Comparison of ENCODE assay signal across 8 cellular contexts in the genomic region with DNA sequence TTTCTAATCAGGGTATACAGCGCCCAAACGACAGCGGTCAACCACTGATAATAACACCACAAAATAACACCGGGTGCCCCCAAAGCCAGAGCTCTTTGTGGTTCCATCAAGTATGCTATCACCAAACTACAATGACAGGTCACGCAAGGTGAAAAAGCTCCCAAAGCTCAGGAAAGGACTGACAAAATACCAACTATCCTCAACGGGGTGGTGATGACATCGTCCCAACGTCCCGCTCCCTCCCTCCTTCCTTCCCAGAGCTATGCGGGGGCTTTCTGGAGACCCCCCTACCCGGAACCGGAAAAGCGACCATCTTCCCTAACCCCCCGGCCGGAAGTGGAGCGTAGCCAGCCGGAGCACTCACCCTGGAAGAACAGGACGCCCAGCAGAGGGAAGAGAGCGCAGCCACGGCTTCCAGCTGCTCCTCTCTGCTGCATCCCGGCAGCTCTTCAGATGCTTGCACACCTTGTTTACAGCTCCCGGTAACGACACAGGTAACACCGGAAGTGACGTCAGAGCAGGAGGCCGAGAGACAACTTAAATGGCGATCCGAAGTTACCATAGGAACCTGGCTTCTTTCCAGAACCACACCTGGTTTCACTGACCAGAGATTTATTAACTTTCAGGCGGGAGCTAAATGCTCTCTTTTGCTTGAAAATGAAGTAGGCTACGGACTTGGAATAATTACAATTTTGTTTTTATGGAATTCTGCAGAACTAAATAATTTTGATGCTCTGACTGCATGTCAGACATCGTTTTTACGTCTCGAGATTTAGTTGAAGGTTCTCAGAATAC. TPM values are rescaled to one million over a fixed set of nuclear protein-coding genes. Genes with fewer than 3 reads are reported as not detected.
A peak's percentile ranks its signal among the peaks of the same experiment; 100 is the strongest.
DNase-seq lines count a peak whose midpoint lies in the region; ATAC-seq and TF ChIP-seq lines count a peak whose summit lies in the region.

MPZL3 (minus strand) TSS at position 508 of the 795 bp plus-strand sequence; CDS start at position 437, 71 bp downstream.

- no peaks in the 10 kb centered on the region for H3K9me3 Mint-ChIP-seq in endothelial cell (ENCODE audit: unreplicated experiment)

- H3K9me3 ChIP-seq in BE2C (no peaks in the 10 kb centered on the region), HUES6 (ENCODE audit: control insufficient read depth, insufficient read depth, low read depth, low read length) (no peaks in the 10 kb centered on the region), NT2/D1 (ENCODE audit: insufficient read depth, low read length) (no peaks in the 10 kb centered on the region)

- TF ChIP-seq CTCF in BE2C (IDR thresholded peaks at IDR 0.05; ENCODE audit: low read depth, low read length) (no peak), endothelial cell (IDR thresholded peaks at IDR 0.05; ENCODE audit: unreplicated experiment) (no peak)

- H3K27me3 ChIP-seq in BE2C (peaks cover 64% of the 10 kb centered on the region), HUES6 (ENCODE audit: control insufficient read depth, insufficient read depth, low read length) (peaks cover 22% of the 10 kb centered on the region), NT2/D1 (ENCODE audit: insufficient read depth, insufficient read length) (no peaks in the 10 kb centered on the region)

- no peaks in the 10 kb centered on the region for H3K27me3 Mint-ChIP-seq in endothelial cell (ENCODE audit: unreplicated experiment)

- H3K27ac Mint-ChIP-seq in endothelial cell (ENCODE audit: unreplicated experiment) = peak within 1 kb of the TSS; percentile 98

- peak within 1 kb of the TSS; percentile 94 for H3K4me3 Mint-ChIP-seq in endothelial cell (ENCODE audit: unreplicated experiment)

- peaks cover 5% of the 10 kb centered on the region for H3K4me1 Mint-ChIP-seq in endothelial cell (ENCODE audit: unreplicated experiment)

- DNase-seq in BE2C = peak; percentile 70
- peak; percentile 79 for DNase-seq in NT2/D1 (ENCODE audit: low read depth, low spot score)
- DNase-seq in activated CD8-positive, alpha-beta memory T cell treated with anti-CD3 and anti-CD28 coated beads, Interleukin-2, amount 50 U/mL, for 48 hours = peak; percentile 90
- peak; percentile 67 for DNase-seq in endothelial cell (ENCODE audit: low spot score)
- DNase-seq in mesenteric fat pad (ENCODE audit: low spot score) = peak; percentile 90
- DNase-seq in stimulated activated CD8-positive, alpha-beta memory T cell treated with anti-CD3 and anti-CD28 coated beads, Interleukin-12 subunit alpha, Interleukin-12 subunit beta, amount 100 ng/mL, for 4 hours (ENCODE audit: low read depth) = peak; percentile 58

- ATAC-seq in GM19397 (IDR thresholded peaks at IDR 0.05; ENCODE audit: unreplicated experiment) = peak; percentile 74

- H3K36me3 ChIP-seq in BE2C (no peaks in the 10 kb centered on the region), HUES6 (ENCODE audit: control insufficient read depth, insufficient read depth, low read length) (no peaks in the 10 kb centered on the region), NT2/D1 (ENCODE audit: insufficient read depth, insufficient read length, low read length) (no peaks in the 10 kb centered on the region)

- no peaks in the 10 kb centered on the region for H3K36me3 Mint-ChIP-seq in endothelial cell (ENCODE audit: low read depth, unreplicated experiment)

- H3K4me3 ChIP-seq in BE2C (ENCODE audit: low read depth, low read length) (peak within 1 kb of the TSS; percentile 90), HUES6 (ENCODE audit: low read depth, low read length) (peak within 1 kb of the TSS; percentile 95), NT2/D1 (ENCODE audit: insufficient read length, low read depth) (peak within 1 kb of the TSS; percentile 76)

- H3K9ac ChIP-seq in HUES6 (ENCODE audit: low read length) (peak within 1 kb of the TSS; percentile 98), NT2/D1 (ENCODE audit: insufficient read length, low read depth) (peak within 1 kb of the TSS; percentile 86)

- peak within 1 kb of the TSS; percentile 98 for H3K27ac ChIP-seq in HUES6 (ENCODE audit: low read depth, low read length)

- H3K4me1 ChIP-seq in BE2C (no peaks in the 10 kb centered on the region), HUES6 (ENCODE audit: control insufficient read depth, insufficient read depth, low read length) (no peaks in the 10 kb centered on the region), NT2/D1 (ENCODE audit: insufficient read depth, insufficient read length) (no peaks in the 10 kb centered on the region)

RNA-seq across cellular contexts. Expression of gene MPZL3, which starts in this region (rescaled TPM):
- polyA plus RNA-seq in BE2C (2012; ENCODE audit: insufficient read depth, insufficient read length, low read depth) = 1.2 TPM
- 10.7 TPM for total RNA-seq in endothelial cell (ENCODE audit: unreplicated experiment)
- total RNA-seq in mesenteric fat pad = 1.7 TPM

Comparison
In these comparisons a context has a peak if more than half of its experiments do, and no peak if none do; other contexts are left out.
1. Peak in every context shown above with its lines: DNase-seq, ATAC-seq, H3K4me3 ChIP-seq and H3K27ac ChIP-seq.